In the genomic region with DNA sequence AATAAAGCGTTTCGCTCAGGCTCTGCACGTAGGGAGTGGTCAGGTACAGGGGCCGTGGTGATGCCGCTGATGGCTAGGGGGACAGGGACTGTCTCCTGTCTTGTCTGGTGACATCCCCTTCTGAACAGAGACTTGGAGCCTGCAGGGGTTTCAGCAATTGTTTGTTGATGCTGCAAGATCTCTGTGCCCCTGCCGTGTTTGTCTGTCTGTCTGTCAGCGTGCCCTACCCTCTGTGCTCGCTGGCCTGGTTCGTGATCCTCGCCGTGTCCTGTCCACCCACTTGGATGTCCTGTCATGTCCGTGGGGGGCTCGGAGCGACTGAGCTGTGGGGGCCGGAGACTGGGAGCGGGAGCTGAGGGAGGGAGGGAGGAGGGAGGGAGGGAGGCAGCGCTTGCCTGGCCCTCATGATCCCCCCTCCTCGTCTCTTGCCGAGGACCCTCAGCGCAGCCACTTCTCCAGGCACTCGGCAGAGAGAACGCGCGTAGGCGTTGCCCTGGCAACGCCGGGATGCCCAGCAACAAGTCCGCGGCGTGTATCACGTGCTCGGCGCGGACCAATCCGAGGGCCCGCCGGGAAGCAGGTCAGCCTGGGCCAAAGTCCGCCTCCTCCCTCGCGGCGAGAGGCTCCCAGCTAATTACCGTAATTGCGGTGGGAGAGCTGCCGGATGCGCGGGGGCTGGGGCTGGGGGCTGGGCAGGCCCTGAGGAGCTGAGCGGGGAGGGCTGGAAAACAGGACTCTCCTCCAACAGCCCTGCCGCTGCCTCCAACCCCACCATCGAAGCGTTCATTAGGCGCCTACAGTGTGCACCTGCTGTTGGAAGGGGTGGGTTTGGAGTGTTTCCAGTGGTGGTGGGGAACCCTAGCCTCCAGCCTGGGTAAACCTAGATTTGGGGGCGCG, we compare ENCODE assay signal across 8 cellular contexts. TPM values are rescaled to one million over a fixed set of nuclear protein-coding genes. Genes with fewer than 3 reads are reported as not detected.
DNase-seq lines count a peak whose midpoint lies in the region; ATAC-seq and TF ChIP-seq lines count a peak whose summit lies in the region.

No MANE protein-coding gene starts in this region.

- DNase-seq in ACHN (peak; percentile 76), NCI-H1436 (lab: John Stamatoyannopoulos, UW) (peak; percentile 98), T-helper 17 cell (peak; percentile 23 to 34 (median 29)), amygdala (lab: John Stamatoyannopoulos, UW) (peak; percentile 7 to 96 (median 85)), heart right ventricle (peak; percentile 87 to 89), tibial artery (peak; percentile 79 to 86)

- intact Hi-C loops in heart right ventricle (cut with DNase I): no loop called here
- intact Hi-C loops in tibial artery (cut with DNase I; ENCODE audit: low total_unique reads): no loop called here

- peaks cover 5 to 16% (median 11%) of the 10 kb centered on the region in 9 donors for H3K4me1 ChIP-seq in heart right ventricle
- no peaks in the 10 kb centered on the region for H3K4me1 ChIP-seq in parathyroid adenoma
- H3K4me1 ChIP-seq in tibial artery: peaks cover 0 to 13% (median 10%) of the 10 kb centered on the region in 4 donors

- ATAC-seq in GM19397 (IDR thresholded peaks at IDR 0.05; ENCODE audit: unreplicated experiment) (peak; percentile 81), T-helper 17 cell (peak; percentile 91), heart right ventricle (peak; percentile 96 to 99 (median 98))

- H3K4me3 ChIP-seq in heart right ventricle (peak overlapping the region in 9 of 10 donors; percentile 14 to 50 (median 41)), parathyroid adenoma (ENCODE audit: low read depth, low read length) (peak overlapping the region; percentile 50), tibial artery (peak overlapping the region; percentile 12 to 33)

- H3K27ac ChIP-seq in heart right ventricle: no peak overlapping the region
- H3K27ac ChIP-seq in parathyroid adenoma: no peak overlapping the region
- H3K27ac ChIP-seq in tibial artery: no peak overlapping the region

- no peaks in the 10 kb centered on the region for H3K9me3 ChIP-seq in T-helper 17 cell (ENCODE audit: control insufficient read depth, low read length, poor library complexity, severe bottlenecking)
- peaks cover 0 to 8% (median 0%) of the 10 kb centered on the region in 11 donors for H3K9me3 ChIP-seq in heart right ventricle
- no peaks in the 10 kb centered on the region for H3K9me3 ChIP-seq in parathyroid adenoma (ENCODE audit: control insufficient read depth, low read length)
- no peaks in the 10 kb centered on the region for H3K9me3 ChIP-seq in tibial artery

- WGBS in heart right ventricle, 2 donors: 2 to 3% methylated on average over 49 to 53 of the region's 53 CpGs

- H3K27ac Mint-ChIP-seq in T-helper 17 cell: no peak overlapping the region

- no peaks in the 10 kb centered on the region for H3K36me3 Mint-ChIP-seq in T-helper 17 cell (ENCODE audit: low read depth)

- H3K79me2 ChIP-seq in parathyroid adenoma: no peaks in the 10 kb centered on the region

- H2AFZ ChIP-seq in parathyroid adenoma: peak overlapping the region; percentile 49

- no peaks in the 10 kb centered on the region for H3K4me1 Mint-ChIP-seq in T-helper 17 cell

- H3K27me3 ChIP-seq in heart right ventricle: peaks cover 0 to 42% (median 10%) of the 10 kb centered on the region in 7 donors
- H3K27me3 ChIP-seq in parathyroid adenoma (ENCODE audit: control insufficient read depth, insufficient read depth, low read length): no peaks in the 10 kb centered on the region
- peaks cover 0 to 53% of the 10 kb centered on the region in 2 donors for H3K27me3 ChIP-seq in tibial artery

- H3K36me3 ChIP-seq in heart right ventricle (no peaks in the 10 kb centered on the region), parathyroid adenoma (ENCODE audit: control insufficient read depth, insufficient read depth, low read length) (no peaks in the 10 kb centered on the region), tibial artery (no peaks in the 10 kb centered on the region)

- H3K27me3 Mint-ChIP-seq in T-helper 17 cell: peaks cover 31% of the 10 kb centered on the region

- H3K4me2 ChIP-seq in parathyroid adenoma (ENCODE audit: low read length): peak overlapping the region; percentile 77

- TF ChIP-seq CTCF in heart right ventricle (IDR thresholded peaks at IDR 0.05) (no peak), parathyroid adenoma (IDR thresholded peaks at IDR 0.05) (no peak), tibial artery (IDR thresholded peaks at IDR 0.05) (no peak)

- in situ Hi-C loops in ACHN (cut with HindIII; ENCODE audit: low pct_ligation_motif_present, low pct_unique_long_range_greater_than_20kb, low sequenced_read_pairs): no loop called here

- peak overlapping the region; percentile 77 for H3K4me3 Mint-ChIP-seq in T-helper 17 cell

- no peak overlapping the region for H3K9ac ChIP-seq in parathyroid adenoma

RNA-seq across cellular contexts. Expression of gene FEM1A, which starts 31.9 kb away (rescaled TPM):
- 10 to 100 TPM in 1 of 2 donors, 1 to 10 TPM in 1; 9.9 to 13.4 TPM for total RNA-seq in T-helper 17 cell
- 10 to 100 TPM; 36.5 to 51.6 (median 48.1) TPM for total RNA-seq in heart right ventricle
- 10 to 100 TPM; 14.4 to 17.3 TPM for polyA plus RNA-seq in heart right ventricle

RNA-seq across cellular contexts. Expression of gene DPP9, which starts 36.0 kb away (rescaled TPM):
- total RNA-seq in T-helper 17 cell (10 to 100 TPM; 84.1 to 91.8 TPM), heart right ventricle (10 to 100 TPM; 34.2 to 52.2 (median 45.0) TPM)
- 10 to 100 TPM; 34.0 to 42.2 TPM for polyA plus RNA-seq in heart right ventricle

Comparison
In these comparisons a context has a peak if more than half of its experiments do, and no peak if none do; other contexts are left out.
1. DNase-seq: peak in every context shown above with its lines; median percentile 98 in NCI-H1436; 88 in heart right ventricle; 85 in amygdala; 82 in tibial artery; 76 in ACHN; 29 in T-helper 17 cell.